In the genomic region with DNA sequence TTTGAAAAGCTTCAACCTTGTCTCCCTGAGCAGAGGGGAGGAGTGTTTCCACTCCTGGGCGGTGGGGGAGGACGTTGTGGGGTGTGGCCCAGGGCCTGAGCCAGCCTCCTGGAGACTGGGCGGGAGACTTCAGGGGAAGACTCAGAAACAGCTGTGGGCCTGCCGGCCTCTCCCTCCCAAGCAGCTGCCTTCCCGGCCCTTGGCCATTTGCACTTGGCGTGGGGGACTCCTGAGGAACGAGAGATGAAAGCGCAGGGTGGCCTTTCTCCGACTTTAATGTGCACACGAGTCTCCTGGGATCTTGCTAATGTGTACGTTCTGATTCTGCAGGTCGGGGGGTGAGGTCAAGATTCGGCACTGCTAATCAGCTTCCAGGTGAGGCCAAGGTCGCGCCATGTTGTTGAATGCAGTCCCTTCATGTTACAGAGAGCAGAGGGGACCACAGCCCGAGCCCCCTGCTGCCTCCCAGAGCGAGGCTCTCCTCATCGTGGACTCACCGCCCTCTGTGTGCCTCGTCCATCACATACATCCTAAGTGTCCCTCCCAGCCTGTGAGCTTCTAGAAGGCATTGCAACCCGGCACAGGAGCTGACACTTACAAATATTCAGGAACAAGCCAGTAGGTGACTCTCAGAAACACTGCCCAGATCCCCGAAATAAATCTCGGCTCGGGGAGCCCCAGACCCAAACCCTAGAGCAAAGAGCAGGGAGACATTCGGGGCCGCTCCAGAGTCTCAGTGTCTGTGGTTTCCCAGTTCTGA, we compare ENCODE assay signal across 10 cellular contexts. TPM values are rescaled to one million over a fixed set of nuclear protein-coding genes. Genes with fewer than 3 reads are reported as not detected.
DNase-seq lines count a peak whose midpoint lies in the region; ATAC-seq and TF ChIP-seq lines count a peak whose summit lies in the region.
"Had no signal": no experiment of that assay in that cellular context is flagged by ENCODE, and none has a peak within 500 bp of the region (broad histone marks: within the 10 kb centered on the region; RNA-seq: fewer than 3 reads in every experiment).

No MANE protein-coding gene starts in this region.

- DNase-seq in Caco-2 (peak; percentile 54 to 70), LHCN-M2 (ENCODE audit: low read depth) (peak; percentile 89), cardiac fibroblast (ENCODE audit: low read depth in 2 of 2) (peak; percentile 70 to 76), mucosa of descending colon (peak; percentile 58 to 74 (median 68)), KBM-7 (no peak)
- DNase-seq: NCI-H2171, posterior cingulate gyrus had no signal

- H3K9me3 ChIP-seq in Caco-2 (no peaks in the 10 kb centered on the region), mucosa of descending colon (no peaks in the 10 kb centered on the region)

- peak; percentile 75 for ATAC-seq in mucosa of descending colon
- no peak for ATAC-seq in GM18858 (IDR thresholded peaks at IDR 0.05; ENCODE audit: unreplicated experiment)
- ATAC-seq in GM21723 (IDR thresholded peaks at IDR 0.05; ENCODE audit: unreplicated experiment): no peak
- ATAC-seq in HG02763 (IDR thresholded peaks at IDR 0.05; ENCODE audit: unreplicated experiment): no peak

- peaks cover 30% of the 10 kb centered on the region for H3K4me1 Mint-ChIP-seq in Caco-2 (ENCODE audit: low read depth, unreplicated experiment)

- H3K4me1 ChIP-seq in Caco-2 (peaks cover 52% of the 10 kb centered on the region), mucosa of descending colon (ENCODE audit: low read depth) (peaks cover 6% of the 10 kb centered on the region)

- H3K27ac Mint-ChIP-seq in Caco-2 (ENCODE audit: unreplicated experiment): peak overlapping the region; percentile 68

- H3K36me3 ChIP-seq in Caco-2 (ENCODE audit: control insufficient read depth, insufficient read depth, low read length): no peaks in the 10 kb centered on the region; the same call in 1 of the 2 replicates
- no peaks in the 10 kb centered on the region for H3K36me3 ChIP-seq in mucosa of descending colon (ENCODE audit: low read depth)

- TF ChIP-seq CTCF in Caco-2 (IDR thresholded peaks at IDR 0.05; ENCODE audit: insufficient read depth in 1 of 2, low read depth in 1 of 2, low read length in 1 of 2, severe bottlenecking in 1 of 2, unreplicated experiment in 1 of 2): no peak
- no peak for TF ChIP-seq CTCF in cardiac fibroblast (IDR thresholded peaks at IDR 0.05; ENCODE audit: low read depth, low read length)
- no peak for TF ChIP-seq CTCF in mucosa of descending colon (IDR thresholded peaks at IDR 0.05)

- H3K27me3 Mint-ChIP-seq in Caco-2 (ENCODE audit: insufficient read depth, unreplicated experiment): no peaks in the 10 kb centered on the region

- POLR2A ChIA-PET in Caco-2 (lab: Charles Lee): interaction anchor here (1.0 kb wide), 1 partner anchor 30 kb away, joined by 3 read pairs; no protein-coding TSS in a partner anchor

- H3K4me3 ChIP-seq in Caco-2 (ENCODE audit: low read depth, low read length) (no peak overlapping the region), cardiac fibroblast (replicated peaks in 1 of 2; ENCODE audit: low read depth in 2 of 2, low read length in 2 of 2) (no peak overlapping the region), mucosa of descending colon (no peak overlapping the region)

- H3K27me3 ChIP-seq in Caco-2 (replicated peaks; ENCODE audit: control insufficient read depth, insufficient read depth, low read length): no peaks in the 10 kb centered on the region

- TSS peak; percentile 13 for BruUV-seq in Caco-2 (replicated peaks; lab: Mats Ljungman, UMichigan)

- H3K9me3 Mint-ChIP-seq in Caco-2 (ENCODE audit: unreplicated experiment): no peaks in the 10 kb centered on the region

- CTCF ChIA-PET in Caco-2 (lab: Charles Lee): interaction anchor here (0.7 to 1.7 kb wide), 2 partner anchors 49 to 472 kb away, joined by 3 to 4 read pairs; partner anchors contain the start of genes UQCR10 and ZMAT5

- in situ Hi-C loops in KBM-7 (cut with MboI; ENCODE audit: low pct_unique_long_range_greater_than_20kb, low sequenced_read_pairs): no loop called here

- H3K4me3 Mint-ChIP-seq in Caco-2 (ENCODE audit: unreplicated experiment): peak overlapping the region; percentile 16

- intact Hi-C loops in Caco-2 (cut with micrococcal nuclease; ENCODE audit: unreplicated experiment) (no loop called here), mucosa of descending colon (cut with DNase I, micrococcal nuclease) (no loop called here)

- H3K36me3 Mint-ChIP-seq in Caco-2 (ENCODE audit: insufficient read depth, unreplicated experiment): peaks cover 16% of the 10 kb centered on the region

RNA-seq across cellular contexts. Expression of gene LIF, which starts 7.7 kb away (rescaled TPM):
- total RNA-seq in Caco-2 (2022) (8.0 and 9.7 TPM in 2 replicates), LHCN-M2 (2014; rRNA removed) (23.1 and 23.3 TPM in 2 replicates), mucosa of descending colon (10 to 100 TPM in 1 of 3 donors, 1 to 10 TPM in 2; 9.1 to 10.0 (median 9.9) TPM)
- polyA plus RNA-seq in LHCN-M2 (2012): 63.2 TPM

RNA-seq across cellular contexts. Expression of gene OSM, which starts 27.8 kb away (rescaled TPM):
- not detected in 2 replicates for total RNA-seq in Caco-2 (2022)
- total RNA-seq in LHCN-M2 (2014; rRNA removed): not detected in 2 replicates
- not detected for polyA plus RNA-seq in LHCN-M2 (2012)
- 1 to 10 TPM in 1 of 3 donors, under 1 TPM in 1, not detected in 1; 0.41 to 1.0 TPM for total RNA-seq in mucosa of descending colon

RNA-seq across cellular contexts. Expression of gene CASTOR1, which starts 50.5 kb away (rescaled TPM):
- total RNA-seq in Caco-2 (2022) (6.3 and 7.4 TPM in 2 replicates), LHCN-M2 (2014; rRNA removed) (8.7 and 19.1 TPM in 2 replicates), mucosa of descending colon (1 to 10 TPM; 6.1 to 8.4 (median 7.6) TPM)
- polyA plus RNA-seq in LHCN-M2 (2012): 18.3 TPM
